ENCODE assay signal across 8 cellular contexts in genomic region chr3:27590437-27591320, GRCh38.
DNase-seq lines count a peak whose midpoint lies in the region; ATAC-seq and TF ChIP-seq lines count a peak whose summit lies in the region.

No MANE protein-coding gene starts in this region.

- H3K4ac ChIP-seq in H9 (ENCODE audit: low read depth, low read length) = no peak overlapping the region

- no peaks in the 10 kb centered on the region for H3K23me2 ChIP-seq in H9 (ENCODE audit: insufficient read length, low read depth, low read length, poor library complexity, severe bottlenecking)

- H3K4me3 ChIP-seq in osteoblast (ENCODE audit: insufficient read depth, low read length) = peak overlapping the region; percentile 24

- H3K79me2 ChIP-seq in H9 (ENCODE audit: insufficient read depth, low read length) (no peaks in the 10 kb centered on the region), osteoblast (ENCODE audit: insufficient read depth, low read length) (no peaks in the 10 kb centered on the region)

- no peak overlapping the region for H4K91ac ChIP-seq in H9 (ENCODE audit: insufficient read length, low read depth, low read length)

- no peaks in the 10 kb centered on the region for H3K79me1 ChIP-seq in H9 (ENCODE audit: insufficient read depth, low read depth, low read length, poor library complexity, severe bottlenecking)

- H3T11ph ChIP-seq in H9 (ENCODE audit: low read length) = no peak overlapping the region

- H3K36me3 ChIP-seq in osteoblast (ENCODE audit: insufficient read depth, low read length) = no peaks in the 10 kb centered on the region

- H3K36me3 Mint-ChIP-seq in H9 (ENCODE audit: insufficient read depth in 1 of 3, low read depth in 3 of 3) = no peaks in the 10 kb centered on the region

- in situ Hi-C loops in SK-MEL-5 (cut with HindIII; ENCODE audit: low pct_unique_long_range_greater_than_20kb, low sequenced_read_pairs) = no loop called here

- no peak overlapping the region for H2AK5ac ChIP-seq in H9 (ENCODE audit: insufficient read length, low read length)

- no CpG with 5 or more reads among the region's 5 CpGs for WGBS in H9 (ENCODE audit: extremely low coverage, insufficient read length, low lambda C conversion rate)

- H4K8ac ChIP-seq in H9 (replicated peaks; ENCODE audit: insufficient read length, low read depth, low read length) = no peak overlapping the region

- no peak for DNase-seq in H9
- peak; percentile 99 for DNase-seq in SK-MEL-5 (ENCODE audit: low read depth, low spot score)
- DNase-seq in epithelial cell of prostate (ENCODE audit: low read depth, low spot score) = no peak
- peak; percentile 59 for DNase-seq in osteoblast (ENCODE audit: insufficient read length, low spot score, missing footprints)
- no peak for DNase-seq in NCI-H345 (lab: John Stamatoyannopoulos, UW)
- no peak for DNase-seq in left lobe of liver (ENCODE audit: low spot score)
- no peak for DNase-seq in T1000 (lab: John Stamatoyannopoulos, UW)
- no peak for DNase-seq in SW480 (ENCODE audit: low spot score)

- no peak overlapping the region for H3K27ac ChIP-seq in H9 (ENCODE audit: insufficient read length, low read depth, low read length)
- peak overlapping the region; percentile 74 for H3K27ac ChIP-seq in epithelial cell of prostate
- H3K27ac ChIP-seq in osteoblast (ENCODE audit: low read depth, low read length) = peak overlapping the region; percentile 82

- H3K27ac Mint-ChIP-seq in H9 = peak overlapping the region in 2 of 3 experiments; percentile 1 to 56; a peak in 4 of 7 replicates

- no peak overlapping the region for H2BK12ac ChIP-seq in H9 (ENCODE audit: insufficient read length, low read depth, low read length)

- peaks cover 26 to 27% of the 10 kb centered on the region in 2 experiments for H3K4me1 Mint-ChIP-seq in H9

- H3K27me3 Mint-ChIP-seq in H9 (ENCODE audit: low read depth) = no peaks in the 10 kb centered on the region

- no peak overlapping the region for H2BK15ac ChIP-seq in H9 (ENCODE audit: low read depth, low read length)

- H3K56ac ChIP-seq in H9 (ENCODE audit: insufficient read length, low read depth, low read length) = no peak overlapping the region

- H3K14ac ChIP-seq in H9 (ENCODE audit: insufficient read depth, low read length) = no peak overlapping the region

- H4K5ac ChIP-seq in H9 (ENCODE audit: insufficient read length, low read depth, low read length) = no peak overlapping the region

- no peak overlapping the region for H3K23ac ChIP-seq in H9 (ENCODE audit: insufficient read length, low read depth, low read length)

- H3K9me3 Mint-ChIP-seq in H9 = no peaks in the 10 kb centered on the region

- H3K4me3 Mint-ChIP-seq in H9 = no peak overlapping the region

- H4K20me1 ChIP-seq in H9 (ENCODE audit: control insufficient read depth, insufficient read depth, insufficient read length) = no peaks in the 10 kb centered on the region
- no peaks in the 10 kb centered on the region for H4K20me1 ChIP-seq in osteoblast (ENCODE audit: insufficient read depth, low read length)

- H3K9me3 ChIP-seq in H9 (ENCODE audit: control insufficient read depth, low read depth, low read length) (no peaks in the 10 kb centered on the region), osteoblast (ENCODE audit: low read depth, low read length) (no peaks in the 10 kb centered on the region)

- no peak overlapping the region for H2BK20ac ChIP-seq in H9 (ENCODE audit: low read depth, low read length, poor library complexity, severe bottlenecking)

- H3K27me3 ChIP-seq in H9 (ENCODE audit: insufficient read depth, low read length) = no peaks in the 10 kb centered on the region
- H3K27me3 ChIP-seq in osteoblast (ENCODE audit: insufficient read depth, low read length) = no peaks in the 10 kb centered on the region

- peaks cover 5% of the 10 kb centered on the region; the same call in 1 of the 2 replicates for H3K4me1 ChIP-seq in H9 (ENCODE audit: insufficient read depth, low read length)
- peaks cover 36% of the 10 kb centered on the region for H3K4me1 ChIP-seq in osteoblast (ENCODE audit: insufficient read depth, low read length)

- H2BK5ac ChIP-seq in H9 (ENCODE audit: insufficient read length, low read length) = no peak overlapping the region

- H3K18ac ChIP-seq in H9 (ENCODE audit: insufficient read length, low read depth, low read length) = no peak overlapping the region

- TF ChIP-seq CTCF in H9 (conservative IDR thresholded peaks at IDR 0.05) = no peak
- no peak for TF ChIP-seq CTCF in osteoblast (IDR thresholded peaks at IDR 0.05; ENCODE audit: extremely low read depth, low read depth, low read length)

- H2BK120ac ChIP-seq in H9 (ENCODE audit: low read depth, low read length, poor library complexity, severe bottlenecking) = no peak overlapping the region

- no peak overlapping the region for H2AFZ ChIP-seq in H9 (ENCODE audit: low read length)
- peak overlapping the region; percentile 61 for H2AFZ ChIP-seq in osteoblast (ENCODE audit: low read length)

- no peak for ATAC-seq in left lobe of liver

- H3K4me2 ChIP-seq in H9 (ENCODE audit: insufficient read depth, insufficient read length, low read length) (no peak overlapping the region), osteoblast (ENCODE audit: insufficient read depth, low read length) (peak overlapping the region; percentile 61)

- no peak overlapping the region for H3K9ac ChIP-seq in H9 (ENCODE audit: extremely low read depth, insufficient read length, low read length)

Comparison
In these comparisons a context has a peak if more than half of its experiments do, and no peak if none do; other contexts are left out.
1. DNase-seq: peak in SK-MEL-5 (single experiment) and osteoblast (single experiment); none in H9 (single experiment), epithelial cell of prostate (single experiment), NCI-H345 (single experiment), left lobe of liver (single experiment), T1000 (single experiment) and SW480 (single experiment).